1 cellular context compared by ENCODE assay signal in the genomic region with DNA sequence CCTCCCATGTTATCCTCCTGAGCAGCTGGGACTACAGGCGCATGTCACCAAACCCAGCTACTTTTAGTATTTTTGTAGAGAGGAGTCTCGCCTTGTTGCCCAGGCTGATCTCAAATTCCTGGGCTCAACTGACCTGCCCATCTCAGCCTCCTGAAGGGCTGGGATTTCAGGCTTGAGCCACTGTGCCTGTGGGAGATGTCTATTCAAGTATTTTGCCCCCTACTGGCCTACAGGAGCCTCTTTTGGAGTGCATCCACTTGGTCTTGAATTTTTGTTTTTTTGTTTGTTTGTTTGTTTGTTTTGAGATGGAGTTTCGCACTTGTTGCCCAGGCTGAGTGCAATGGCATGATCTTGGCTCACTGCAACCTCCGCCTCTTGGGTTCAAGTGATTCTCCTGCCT.
TF ChIP-seq lines count a peak whose summit lies in the region.

No MANE protein-coding gene starts in this region.

TF ChIP-seq in GM23338, 12 proteins besides CTCF, POLR2A, EP300 and RAD21 (continued from another document):
- TF ChIP-seq, protein P1, sequence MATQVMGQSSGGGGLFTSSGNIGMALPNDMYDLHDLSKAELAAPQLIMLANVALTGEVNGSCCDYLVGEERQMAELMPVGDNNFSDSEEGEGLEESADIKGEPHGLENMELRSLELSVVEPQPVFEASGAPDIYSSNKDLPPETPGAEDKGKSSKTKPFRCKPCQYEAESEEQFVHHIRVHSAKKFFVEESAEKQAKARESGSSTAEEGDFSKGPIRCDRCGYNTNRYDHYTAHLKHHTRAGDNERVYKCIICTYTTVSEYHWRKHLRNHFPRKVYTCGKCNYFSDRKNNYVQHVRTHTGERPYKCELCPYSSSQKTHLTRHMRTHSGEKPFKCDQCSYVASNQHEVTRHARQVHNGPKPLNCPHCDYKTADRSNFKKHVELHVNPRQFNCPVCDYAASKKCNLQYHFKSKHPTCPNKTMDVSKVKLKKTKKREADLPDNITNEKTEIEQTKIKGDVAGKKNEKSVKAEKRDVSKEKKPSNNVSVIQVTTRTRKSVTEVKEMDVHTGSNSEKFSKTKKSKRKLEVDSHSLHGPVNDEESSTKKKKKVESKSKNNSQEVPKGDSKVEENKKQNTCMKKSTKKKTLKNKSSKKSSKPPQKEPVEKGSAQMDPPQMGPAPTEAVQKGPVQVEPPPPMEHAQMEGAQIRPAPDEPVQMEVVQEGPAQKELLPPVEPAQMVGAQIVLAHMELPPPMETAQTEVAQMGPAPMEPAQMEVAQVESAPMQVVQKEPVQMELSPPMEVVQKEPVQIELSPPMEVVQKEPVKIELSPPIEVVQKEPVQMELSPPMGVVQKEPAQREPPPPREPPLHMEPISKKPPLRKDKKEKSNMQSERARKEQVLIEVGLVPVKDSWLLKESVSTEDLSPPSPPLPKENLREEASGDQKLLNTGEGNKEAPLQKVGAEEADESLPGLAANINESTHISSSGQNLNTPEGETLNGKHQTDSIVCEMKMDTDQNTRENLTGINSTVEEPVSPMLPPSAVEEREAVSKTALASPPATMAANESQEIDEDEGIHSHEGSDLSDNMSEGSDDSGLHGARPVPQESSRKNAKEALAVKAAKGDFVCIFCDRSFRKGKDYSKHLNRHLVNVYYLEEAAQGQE (IDR thresholded peaks at IDR 0.05; ENCODE audit: unreplicated experiment) = no peak
- TF ChIP-seq NANOG (IDR thresholded peaks at IDR 0.05; ENCODE audit: borderline replicate concordance) (no peak), ZNF331 (CRISPR knock-in tag; IDR thresholded peaks at IDR 0.05; ENCODE audit: low read depth) (no peak), POLR2AphosphoS5 (IDR thresholded peaks at IDR 0.05; ENCODE audit: low read depth) (no peak), ZNF114 (CRISPR knock-in tag; IDR thresholded peaks at IDR 0.05) (no peak), STAT1 (IDR thresholded peaks at IDR 0.05; ENCODE audit: unreplicated experiment) (no peak), EZH2phosphoT487 (IDR thresholded peaks at IDR 0.05; ENCODE audit: unreplicated experiment) (no peak), JUNB (IDR thresholded peaks at IDR 0.05; ENCODE audit: unreplicated experiment) (no peak)
TF ChIP-seq in GM23338: peak in this region for 0.
